Comparison of ENCODE assay signal across 20 cellular contexts in the genomic region with DNA sequence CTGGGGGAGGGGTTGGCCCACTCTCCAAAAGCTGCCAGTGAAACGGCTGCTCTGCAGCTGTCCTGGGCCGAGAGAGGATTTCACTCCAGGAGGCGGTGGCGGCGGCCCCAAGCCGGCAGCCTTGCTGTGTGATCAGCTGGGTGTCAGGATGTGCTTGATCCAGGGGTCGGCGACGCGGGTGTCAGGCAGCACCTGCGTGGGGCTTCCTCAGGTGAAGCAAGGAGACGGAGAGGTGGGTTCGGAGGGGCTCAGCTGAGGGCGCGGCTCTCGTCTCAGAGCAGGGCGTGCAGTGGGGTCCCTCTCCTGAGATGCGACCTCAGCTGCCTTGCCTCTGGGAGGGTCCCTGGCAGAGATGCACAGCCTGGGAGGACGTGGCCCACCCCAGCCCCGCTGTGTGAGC. TPM values are rescaled to one million over a fixed set of nuclear protein-coding genes. Genes with fewer than 3 reads are reported as not detected.
DNase-seq lines count a peak whose midpoint lies in the region; ATAC-seq and TF ChIP-seq lines count a peak whose summit lies in the region.
"Had no signal": no experiment of that assay in that cellular context is flagged by ENCODE, and none has a peak within 500 bp of the region (broad histone marks: within the 10 kb centered on the region; RNA-seq: fewer than 3 reads in every experiment).

No MANE protein-coding gene starts in this region.

- H3F3A ChIP-seq in MM.1S (ENCODE audit: insufficient read depth, low read length) (peaks cover 21% of the 10 kb centered on the region), SU-DHL-6 (ENCODE audit: insufficient read depth) (peaks cover 77% of the 10 kb centered on the region)

- H3K36me3 ChIP-seq in MM.1S (replicated peaks; ENCODE audit: insufficient read depth, low read length) (no peaks in the 10 kb centered on the region), SU-DHL-6 (ENCODE audit: low read length) (no peaks in the 10 kb centered on the region), tibial nerve (no peaks in the 10 kb centered on the region), uterus (no peaks in the 10 kb centered on the region)
- H3K36me3 ChIP-seq: HAP-1 had no signal

- H3K9me3 ChIP-seq in right cardiac atrium (ENCODE audit: control insufficient read depth, low read length) (no peaks in the 10 kb centered on the region), MM.1S (replicated peaks; ENCODE audit: insufficient read depth, low read length) (no peaks in the 10 kb centered on the region), SU-DHL-6 (ENCODE audit: insufficient read depth, low read length) (no peaks in the 10 kb centered on the region), tibial nerve (no peaks in the 10 kb centered on the region), uterus (no peaks in the 10 kb centered on the region)
- H3K9me3 ChIP-seq: HAP-1 had no signal

- ATAC-seq in right cardiac atrium = no peak
- ATAC-seq in stimulated activated memory B cell treated with anti-CD40 and anti-IgM and Interleukin-4, amounts not matched to agents 10 μg/mL and 1 μg/mL and 100 μg/mL, for 72 hours = no peak
- ATAC-seq in GM18502 (IDR thresholded peaks at IDR 0.05; ENCODE audit: poor library complexity, unreplicated experiment) = no peak
- ATAC-seq: CD8-positive, alpha-beta T cell; Panc1; T-cell had no signal

- H3K9ac ChIP-seq in MM.1S (ENCODE audit: low read length) = peak overlapping the region; percentile 67; the same call in 1 of the 2 replicates
- H3K9ac ChIP-seq in SU-DHL-6 (ENCODE audit: low read length) = peak overlapping the region; percentile 71
- H3K9ac ChIP-seq: GM23248 had no signal

- peak overlapping the region; percentile 48 for H3K4me3 Mint-ChIP-seq in stimulated activated memory B cell treated with anti-CD40 and anti-IgM and Interleukin-4, amounts not matched to agents 10 μg/mL and 1 μg/mL and 100 μg/mL, for 72 hours
- H3K4me3 Mint-ChIP-seq: CD8-positive, alpha-beta T cell; T-cell had no signal

- H3K27me3 ChIP-seq in right cardiac atrium (ENCODE audit: control insufficient read depth, insufficient read depth) (no peaks in the 10 kb centered on the region), MM.1S (replicated peaks; ENCODE audit: insufficient read depth, low read length) (no peaks in the 10 kb centered on the region), SU-DHL-6 (ENCODE audit: low read length) (no peaks in the 10 kb centered on the region), tibial nerve (peaks cover 0 to 69% of the 10 kb centered on the region in 2 donors), uterus (no peaks in the 10 kb centered on the region)

- intact Hi-C loops in right cardiac atrium (cut with DNase I) = no loop called here
- intact Hi-C loops in cardiac septum (cut with DNase I) = no loop called here
- intact Hi-C loops in uterus (cut with DNase I; ENCODE audit: low total_unique reads) = no loop called here

- peak in 2 of 3 donors; percentile 20 to 35 for DNase-seq in right cardiac atrium
- DNase-seq in cardiac septum (ENCODE audit: low spot score) = no peak
- DNase-seq in MM.1S = peak; percentile 18
- no peak for DNase-seq in tibial nerve (ENCODE audit: low spot score in 2 of 2)
- DNase-seq in uterus = no peak
- DNase-seq: GM23248, NCI-H1436, NCI-H1930, NCI-H226, NCI-H524, NCI-H82, T-cell had no signal

- WGBS in right cardiac atrium = 83% methylated on average over 20 of the region's 20 CpGs
- 80 to 82% methylated on average over 19 to 20 of the region's 20 CpGs for WGBS in tibial nerve, 2 donors

- peaks cover 100% of the 10 kb centered on the region for H3K4me1 Mint-ChIP-seq in stimulated activated memory B cell treated with anti-CD40 and anti-IgM and Interleukin-4, amounts not matched to agents 10 μg/mL and 1 μg/mL and 100 μg/mL, for 72 hours

- H3K4me3 ChIP-seq in right cardiac atrium (ENCODE audit: low read length) (no peak overlapping the region), MM.1S (ENCODE audit: low read length) (peak overlapping the region; percentile 39; the same call in 1 of the 2 replicates), SU-DHL-6 (ENCODE audit: insufficient read depth, low read length, poor library complexity, severe bottlenecking) (peak overlapping the region; percentile 40), tibial nerve (no peak overlapping the region), uterus (no peak overlapping the region)
- H3K4me3 ChIP-seq: GM23248, HAP-1, SK-N-MC had no signal

- H3K36me3 Mint-ChIP-seq in stimulated activated memory B cell treated with anti-CD40 and anti-IgM and Interleukin-4, amounts not matched to agents 10 μg/mL and 1 μg/mL and 100 μg/mL, for 72 hours = peaks cover 26% of the 10 kb centered on the region
- H3K36me3 Mint-ChIP-seq: CD8-positive, alpha-beta T cell; T-cell had no signal

- peak overlapping the region; percentile 90 for H3K27ac Mint-ChIP-seq in stimulated activated memory B cell treated with anti-CD40 and anti-IgM and Interleukin-4, amounts not matched to agents 10 μg/mL and 1 μg/mL and 100 μg/mL, for 72 hours
- H3K27ac Mint-ChIP-seq: CD8-positive, alpha-beta T cell; T-cell had no signal

- H3K79me2 ChIP-seq in MM.1S (ENCODE audit: low read length) = peaks cover 81% of the 10 kb centered on the region
- H3K79me2 ChIP-seq in SU-DHL-6 (ENCODE audit: insufficient read depth, low read length) = peaks cover 7% of the 10 kb centered on the region; the same call in 1 of the 2 replicates

- no peaks in the 10 kb centered on the region for H4K20me1 ChIP-seq in MM.1S (ENCODE audit: insufficient read depth, low read length)
- no peaks in the 10 kb centered on the region for H4K20me1 ChIP-seq in SU-DHL-6 (ENCODE audit: low read depth, low read length)

- no peak overlapping the region for H2AFZ ChIP-seq in MM.1S (ENCODE audit: low read length)
- H2AFZ ChIP-seq in SU-DHL-6 (ENCODE audit: low read depth, low read length, severe bottlenecking) = no peak overlapping the region
- H2AFZ ChIP-seq: GM23248 had no signal

- TF ChIP-seq POLR2A in tibial nerve (IDR thresholded peaks at IDR 0.05) (no peak), uterus (IDR thresholded peaks at IDR 0.05) (no peak)

- no peak for TF ChIP-seq EP300 in tibial nerve (IDR thresholded peaks at IDR 0.05)

- no peaks in the 10 kb centered on the region for H3K27me3 Mint-ChIP-seq in stimulated activated memory B cell treated with anti-CD40 and anti-IgM and Interleukin-4, amounts not matched to agents 10 μg/mL and 1 μg/mL and 100 μg/mL, for 72 hours

- H3K4me1 ChIP-seq in right cardiac atrium (ENCODE audit: control insufficient read depth, insufficient read depth, low read length) (no peaks in the 10 kb centered on the region), MM.1S (ENCODE audit: low read length) (peaks cover 30% of the 10 kb centered on the region), tibial nerve (no peaks in the 10 kb centered on the region), uterus (no peaks in the 10 kb centered on the region)
- H3K4me1 ChIP-seq: HAP-1 had no signal

- no peak for TF ChIP-seq CTCF in MM.1S (IDR thresholded peaks at IDR 0.05; ENCODE audit: low read length)
- TF ChIP-seq CTCF in SU-DHL-6 (IDR thresholded peaks at IDR 0.05; ENCODE audit: insufficient read depth, low read length, poor library complexity, severe bottlenecking) = no peak
- TF ChIP-seq CTCF in tibial nerve (IDR thresholded peaks at IDR 0.05) = no peak
- TF ChIP-seq CTCF in uterus (IDR thresholded peaks at IDR 0.05) = no peak

- H3K9me2 ChIP-seq in MM.1S (replicated peaks; ENCODE audit: insufficient read depth, low read length) (no peaks in the 10 kb centered on the region), SU-DHL-6 (replicated peaks; ENCODE audit: insufficient read depth, low read length) (no peaks in the 10 kb centered on the region)

- H3K4me2 ChIP-seq in MM.1S (ENCODE audit: low read depth, low read length) = peak overlapping the region; percentile 87
- H3K4me2 ChIP-seq in SU-DHL-6 (ENCODE audit: low read depth, low read length, poor library complexity, severe bottlenecking) = peak overlapping the region; percentile 70

- H3K27ac ChIP-seq in right cardiac atrium (ENCODE audit: low read length) = no peak overlapping the region
- H3K27ac ChIP-seq in MM.1S (ENCODE audit: low read length) = peak overlapping the region; percentile 93
- peak overlapping the region; percentile 94 for H3K27ac ChIP-seq in SU-DHL-6 (ENCODE audit: low read depth, low read length)
- no peak overlapping the region for H3K27ac ChIP-seq in tibial nerve
- H3K27ac ChIP-seq in uterus = no peak overlapping the region
- H3K27ac ChIP-seq: GM23248, SK-N-MC had no signal

- H3K9me3 Mint-ChIP-seq in stimulated activated memory B cell treated with anti-CD40 and anti-IgM and Interleukin-4, amounts not matched to agents 10 μg/mL and 1 μg/mL and 100 μg/mL, for 72 hours = no peaks in the 10 kb centered on the region
- H3K9me3 Mint-ChIP-seq: CD8-positive, alpha-beta T cell; T-cell had no signal

RNA-seq across cellular contexts. Expression of a gene that starts 6.9 kb away (rescaled TPM):
- total RNA-seq in right cardiac atrium (1 to 10 TPM; 5.6 to 8.5 (median 6.9) TPM), cardiac septum (5.9 TPM), tibial nerve (1 to 10 TPM in 3 of 4 donors, under 1 TPM in 1; 0.78 to 5.0 (median 2.8) TPM), uterus (10 to 100 TPM in 1 of 4 donors, 1 to 10 TPM in 1, under 1 TPM in 2; under 0.01 to 12.1 (median 3.1) TPM)
- polyA plus RNA-seq in right cardiac atrium = 7.3 TPM
- total RNA-seq: GM23248 had no signal
- polyA plus RNA-seq: BJ, GM23248 had no signal

Comparison
In these comparisons a context has a peak if more than half of its experiments do, and no peak if none do; other contexts are left out.
1. DNase-seq: peak in right cardiac atrium (2 of 3) and MM.1S (single experiment); none in cardiac septum (single experiment), tibial nerve (0 of 2) and uterus (0 of 2).
2. H3K27ac ChIP-seq: peak in MM.1S (single experiment) and SU-DHL-6 (single experiment); none in right cardiac atrium (single experiment), tibial nerve (0 of 4) and uterus (0 of 2).
3. H3K4me3 ChIP-seq: peak in MM.1S (single experiment) and SU-DHL-6 (single experiment); none in right cardiac atrium (single experiment), tibial nerve (0 of 4) and uterus (0 of 2).